Comparison of ENCODE assay signal across 16 cellular contexts in genomic region chr7:130142654-130143333, GRCh38.
DNase-seq lines count a peak whose midpoint lies in the region; TF ChIP-seq lines count a peak whose summit lies in the region.
"Had no signal": no experiment of that assay in that cellular context is flagged by ENCODE, and none has a peak within 500 bp of the region (broad histone marks: within the 10 kb centered on the region; RNA-seq: fewer than 3 reads in every experiment).

No MANE protein-coding gene starts in this region.

- H3K27me3 ChIP-seq in CD4-positive, alpha-beta memory T cell (ENCODE audit: insufficient read depth, low read length), result no peaks in the 10 kb centered on the region
- H3K27me3 ChIP-seq: esophagus squamous epithelium, Peyer's patch had no signal

- peaks cover 15% of the 10 kb centered on the region for H3K4me1 ChIP-seq in CD4-positive, alpha-beta memory T cell (ENCODE audit: insufficient read depth, low read length)

- no peak for TF ChIP-seq CTCF in RWPE1 (conservative IDR thresholded peaks at IDR 0.05; ENCODE audit: low read depth)

- no peaks in the 10 kb centered on the region for H3K9me3 Mint-ChIP-seq in CD4-positive, alpha-beta memory T cell

- H3K27ac ChIP-seq in CD4-positive, alpha-beta memory T cell (ENCODE audit: low read depth, low read length), result no peak overlapping the region
- H3K27ac ChIP-seq in RWPE1 (peak overlapping the region; percentile 79), caudate nucleus (ENCODE audit: low read depth, low read length) (no peak overlapping the region)
- H3K27ac ChIP-seq: neutrophil had no signal

- no peak overlapping the region for H3K4me3 ChIP-seq in CD4-positive, alpha-beta memory T cell (ENCODE audit: low read length in 2 of 2)

- H3K36me3 Mint-ChIP-seq in CD4-positive, alpha-beta memory T cell, result peaks cover 6 to 8% of the 10 kb centered on the region in 2 donors

- no peak for DNase-seq in CD4-positive, alpha-beta memory T cell
- DNase-seq in RWPE1 (ENCODE audit: low spot score) (no peak), left kidney (ENCODE audit: low read depth, low spot score) (peak; percentile 67), posterior vena cava (ENCODE audit: low spot score) (peak; percentile 48), caudate nucleus (lab: John Stamatoyannopoulos, UW) (no peak), HPDE6-E6E7 (ENCODE audit: extremely low spot score) (no peak), RKO (ENCODE audit: low spot score) (no peak)
- no peak for DNase-seq in activated naive CD4-positive, alpha-beta T cell treated with Interleukin-2 at 50 U/mL for 16 hours
- DNase-seq: amniotic stem cell, esophagus squamous epithelium, hippocampal formation, left cardiac atrium, NCI-H187 treated with DMSO at 0.1 percent for 48 hours, NCI-H526 treated with DMSO at 0.1 percent for 48 hours had no signal

- peak overlapping the region in 3 of 7 donors; percentile 35 to 81 (median 78) for H3K27ac Mint-ChIP-seq in CD4-positive, alpha-beta memory T cell

- H3K9me3 ChIP-seq in CD4-positive, alpha-beta memory T cell (ENCODE audit: control insufficient read depth in 1 of 2, low read length in 2 of 2), result no peaks in the 10 kb centered on the region
- H3K9me3 ChIP-seq: esophagus squamous epithelium, neutrophil, Peyer's patch had no signal

- peak overlapping the region in 7 of 8 donors; percentile 15 to 81 (median 52) for H3K4me3 Mint-ChIP-seq in CD4-positive, alpha-beta memory T cell

- CTCF ChIA-PET in CD4-positive, alpha-beta memory T cell (lab: Charles Lee; ENCODE audit: partially characterized antibody), result no interaction called here
- CTCF ChIA-PET in RWPE1 (lab: Yijun Ruan, JAX), result no interaction called here

- no peaks in the 10 kb centered on the region for H3K27me3 Mint-ChIP-seq in CD4-positive, alpha-beta memory T cell

- H3K36me3 ChIP-seq in CD4-positive, alpha-beta memory T cell (ENCODE audit: insufficient read depth, low read length), result no peaks in the 10 kb centered on the region
- H3K36me3 ChIP-seq: neutrophil had no signal

- POLR2A ChIA-PET in CD4-positive, alpha-beta memory T cell (lab: Charles Lee; ENCODE audit: partially characterized antibody), result interaction anchor here (0.7 to 1.3 kb wide), 2 partner anchors 14 to 72 kb away, joined by 3 to 4 read pairs; partner anchors contain the start of gene KLHDC10
- POLR2A ChIA-PET in RWPE1 (lab: Yijun Ruan, JAX; ENCODE audit: low non-redundant PET), result no interaction called here

- intact Hi-C loops in CD4-positive, alpha-beta memory T cell (cut with micrococcal nuclease), result no loop called here
- intact Hi-C loops in posterior vena cava (cut with DNase I), result no loop called here

- H3K4me1 Mint-ChIP-seq in CD4-positive, alpha-beta memory T cell, result peaks cover 3 to 14% (median 10%) of the 10 kb centered on the region in 4 donors

Comparison
In these comparisons a context has a peak if more than half of its experiments do, and no peak if none do; other contexts are left out.
1. DNase-seq: peak in left kidney (single experiment) and posterior vena cava (single experiment); none in CD4-positive, alpha-beta memory T cell (0 of 5), RWPE1 (single experiment), caudate nucleus (0 of 61), HPDE6-E6E7 (single experiment), activated naive CD4-positive, alpha-beta T cell treated with Interleukin-2 at 50 U/mL for 16 hours (single experiment) and RKO (single experiment).